Comparison of ENCODE assay signal across 28 cellular contexts in the genomic region with DNA sequence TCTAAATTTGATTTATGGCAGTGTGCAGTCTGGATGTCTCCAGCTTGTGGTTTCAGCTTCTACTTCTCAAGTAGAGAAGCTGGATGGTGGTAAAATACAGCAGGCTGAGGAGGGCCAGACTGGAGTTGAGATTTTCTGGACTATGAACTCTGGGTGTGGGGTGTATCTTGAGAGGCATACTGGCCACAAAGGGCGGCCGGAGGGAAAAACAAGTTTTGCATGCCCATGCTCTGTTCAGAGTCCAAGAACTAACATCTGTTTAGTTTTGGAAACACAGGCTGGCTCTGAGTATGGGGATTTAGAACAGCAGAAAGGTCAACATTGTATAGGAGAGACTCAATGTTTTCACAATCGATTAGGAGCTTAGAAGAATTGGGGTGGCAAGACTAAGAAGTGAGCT.
"Had no signal": no experiment of that assay in that cellular context is flagged by ENCODE, and none has a peak within 500 bp of the region (broad histone marks: within the 10 kb centered on the region; RNA-seq: fewer than 3 reads in every experiment).

No MANE protein-coding gene starts in this region.

- H3K27ac ChIP-seq: coronary artery, esophagus muscularis mucosa, foreskin keratinocyte, gastroesophageal sphincter, heart left ventricle, lower lobe of right lung, neutrophil, parathyroid adenoma, prostate gland, right atrium auricular region, sigmoid colon, spleen, testis, tibial artery had no signal

- DNase-seq: dermis blood vessel endothelial cell; effector memory CD4-positive, alpha-beta T cell; foreskin keratinocyte; heart left ventricle; hippocampal formation; left cardiac atrium; left ventricle myocardium superior; lower lobe of right lung; natural killer cell; sigmoid colon; spleen; stimulated activated CD4-positive, alpha-beta T cell treated with anti-CD3 and anti-CD28 coated beads, Interleukin-4, amount 100 ng/mL, for 4 hours; stimulated activated naive CD8-positive, alpha-beta T cell treated with anti-CD3 and anti-CD28 coated beads, Interleukin-15, Interleukin-2, amounts not matched to agents 100 U/mL and 50 U/mL, for 24 hours; substantia nigra; testis; tibial artery had no signal

- ATAC-seq: foreskin keratinocyte; gastroesophageal sphincter; heart left ventricle; left cardiac atrium; left ventricle myocardium superior; lower lobe of right lung; natural killer cell; stimulated activated memory B cell treated with anti-CD40 and anti-IgM and Interleukin-4, amounts not matched to agents 10 μg/mL and 1 μg/mL and 100 μg/mL, for 72 hours; stimulated activated naive CD8-positive, alpha-beta T cell treated with anti-CD3 and anti-CD28 coated beads, Interleukin-15, Interleukin-2, amounts not matched to agents 100 U/mL and 50 U/mL, for 24 hours had no signal

- H3K79me2 ChIP-seq: parathyroid adenoma had no signal

- H3K4me1 Mint-ChIP-seq: natural killer cell; neural crest cell; stimulated activated memory B cell treated with anti-CD40 and anti-IgM and Interleukin-4, amounts not matched to agents 10 μg/mL and 1 μg/mL and 100 μg/mL, for 72 hours had no signal

- H3K9ac ChIP-seq: parathyroid adenoma had no signal

- H3K9me3 Mint-ChIP-seq: neural crest cell, type B pancreatic cell had no signal

- H3K36me3 Mint-ChIP-seq: natural killer cell; stimulated activated memory B cell treated with anti-CD40 and anti-IgM and Interleukin-4, amounts not matched to agents 10 μg/mL and 1 μg/mL and 100 μg/mL, for 72 hours; type B pancreatic cell had no signal

- H3K9me3 ChIP-seq: esophagus muscularis mucosa, gastroesophageal sphincter, heart left ventricle, lower lobe of right lung, neutrophil, prostate gland, right atrium auricular region, testis, tibial artery had no signal

- H3K4me3 ChIP-seq: coronary artery, esophagus muscularis mucosa, gastroesophageal sphincter, heart left ventricle, lower lobe of right lung, prostate gland, right atrium auricular region, sigmoid colon, spleen, testis, tibial artery had no signal

- H3K27ac Mint-ChIP-seq: natural killer cell; stimulated activated memory B cell treated with anti-CD40 and anti-IgM and Interleukin-4, amounts not matched to agents 10 μg/mL and 1 μg/mL and 100 μg/mL, for 72 hours; type B pancreatic cell had no signal

- H3K4me1 ChIP-seq: esophagus muscularis mucosa, foreskin keratinocyte, gastroesophageal sphincter, heart left ventricle, lower lobe of right lung, parathyroid adenoma, prostate gland, right atrium auricular region, sigmoid colon, spleen, testis, tibial artery had no signal

- H3K27me3 Mint-ChIP-seq: stimulated activated memory B cell treated with anti-CD40 and anti-IgM and Interleukin-4, amounts not matched to agents 10 μg/mL and 1 μg/mL and 100 μg/mL, for 72 hours; type B pancreatic cell had no signal

- H3K36me3 ChIP-seq: esophagus muscularis mucosa, gastroesophageal sphincter, heart left ventricle, lower lobe of right lung, neutrophil, prostate gland, right atrium auricular region, sigmoid colon, spleen, tibial artery had no signal

- H3K27me3 ChIP-seq: esophagus muscularis mucosa, foreskin keratinocyte, gastroesophageal sphincter, heart left ventricle, neutrophil, right atrium auricular region, sigmoid colon, spleen, testis, tibial artery had no signal

- H2AFZ ChIP-seq: parathyroid adenoma had no signal

- FAIRE-seq: endothelial cell of umbilical vein, islet of Langerhans had no signal

- H3K4me3 Mint-ChIP-seq: natural killer cell; neural crest cell; stimulated activated memory B cell treated with anti-CD40 and anti-IgM and Interleukin-4, amounts not matched to agents 10 μg/mL and 1 μg/mL and 100 μg/mL, for 72 hours; type B pancreatic cell had no signal
